Comparison of ENCODE assay signal across 33 cellular contexts in the genomic region with DNA sequence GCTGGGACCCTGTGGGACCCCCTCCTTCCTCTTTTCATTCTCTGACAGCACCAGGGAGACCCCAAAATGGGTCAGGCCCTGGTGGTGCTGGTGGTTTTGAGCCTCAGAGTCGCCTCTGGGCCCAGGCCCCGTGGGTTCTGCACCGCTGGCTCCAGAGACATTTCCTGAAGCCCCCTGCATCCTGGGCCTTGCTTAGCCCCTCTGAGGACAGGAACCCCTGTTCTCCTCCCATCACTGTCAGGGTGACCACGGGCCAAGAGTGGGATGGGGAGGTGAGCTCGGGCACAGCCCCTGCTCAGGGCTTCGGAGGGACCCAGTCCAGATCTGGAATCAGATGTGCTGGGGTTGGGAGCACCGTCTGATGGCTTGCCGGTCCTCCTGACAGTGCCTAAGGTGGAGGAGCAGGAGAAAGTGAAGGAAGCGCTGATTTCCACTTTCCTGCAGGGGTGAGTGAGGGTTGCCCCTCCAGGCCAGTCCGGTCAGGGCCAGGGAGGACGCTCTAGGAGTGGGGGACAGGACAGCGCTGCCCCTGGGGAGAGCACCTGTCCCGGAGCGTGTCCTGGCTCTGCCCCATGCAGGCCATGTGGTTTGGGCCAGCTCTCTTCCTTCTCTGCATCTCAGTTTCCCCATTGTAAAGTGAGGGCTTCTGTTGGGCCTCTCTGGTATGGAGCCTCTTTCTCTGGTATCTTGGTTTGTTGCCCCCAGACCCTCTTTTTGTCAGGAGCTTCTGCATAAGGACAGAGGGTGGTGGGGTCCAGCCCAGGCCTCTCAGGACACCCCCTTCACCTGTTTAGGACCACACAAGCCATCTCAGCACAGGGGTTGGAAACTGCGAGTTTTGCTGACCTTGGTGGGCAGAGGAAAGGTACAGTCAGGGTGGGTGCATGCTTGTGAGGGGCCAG.
A peak's percentile ranks its signal among the peaks of the same experiment; 100 is the strongest.
DNase-seq lines count a peak whose midpoint lies in the region; FAIRE-seq and TF ChIP-seq lines count a peak whose summit lies in the region.
"Had no signal": no experiment of that assay in that cellular context is flagged by ENCODE, and none has a peak within 500 bp of the region (broad histone marks: within the 10 kb centered on the region; RNA-seq: fewer than 3 reads in every experiment).

No MANE protein-coding gene starts in this region.

- no peak overlapping the region for H2BK5ac ChIP-seq in H9 (ENCODE audit: insufficient read length, low read length)

- no peak overlapping the region for H3K27ac ChIP-seq in H9 (ENCODE audit: insufficient read length, low read depth, low read length)
- no peak overlapping the region for H3K27ac ChIP-seq in kidney (ENCODE audit: low read depth in 2 of 2, low read length in 2 of 2)
- H3K27ac ChIP-seq: breast epithelium, neutrophil, SJCRH30, thoracic aorta had no signal

- TF ChIP-seq CTCF in H9 (conservative IDR thresholded peaks at IDR 0.05), result no peak
- TF ChIP-seq CTCF in kidney (IDR thresholded peaks at IDR 0.05; ENCODE audit: borderline replicate concordance, extremely low read depth, insufficient read depth), result no peak

- no peaks in the 10 kb centered on the region for H3K27me3 ChIP-seq in H9 (ENCODE audit: insufficient read depth, low read length)
- H3K27me3 ChIP-seq: breast epithelium, neutrophil, SJCRH30 had no signal

- H3K14ac ChIP-seq in H9 (ENCODE audit: insufficient read depth, low read length), result no peak overlapping the region

- no peaks in the 10 kb centered on the region for H3K9me3 Mint-ChIP-seq in H9
- H3K9me3 Mint-ChIP-seq: activated naive CD4-positive, alpha-beta T cell treated with anti-CD3 and anti-CD28 coated beads, Interleukin-2, amount 50 U/mL, for 24 hours; activated T-cell treated with anti-CD3 and anti-CD28 coated beads, Interleukin-2, amount 50 U/mL, for 72 hours; CD8-positive, alpha-beta T cell; IgD-negative memory B cell; stimulated activated naive CD8-positive, alpha-beta T cell treated with anti-CD3 and anti-CD28 coated beads, Interleukin-15, amount 100 ng/mL, for 72 hours had no signal

- FAIRE-seq in kidney (lab: Jason Lieb, UNC), result no peak
- FAIRE-seq: GM12878, GM19239, H1 had no signal

- peaks cover 5 to 10% of the 10 kb centered on the region in 2 donors for H3K36me3 ChIP-seq in kidney (ENCODE audit: control insufficient read depth in 1 of 2, insufficient read depth in 2 of 2, low read length in 2 of 2)
- H3K36me3 ChIP-seq: breast epithelium, neutrophil, SJCRH30, thoracic aorta had no signal

- H3K4me1 Mint-ChIP-seq in H9, result no peaks in the 10 kb centered on the region
- H3K4me1 Mint-ChIP-seq: activated naive CD4-positive, alpha-beta T cell treated with anti-CD3 and anti-CD28 coated beads, Interleukin-2, amount 50 U/mL, for 24 hours; IgD-negative memory B cell had no signal

- no peak overlapping the region for H2BK120ac ChIP-seq in H9 (ENCODE audit: low read depth, low read length, poor library complexity, severe bottlenecking)

- H3K4me3 ChIP-seq in kidney (ENCODE audit: low read length in 2 of 2), result no peak overlapping the region
- H3K4me3 ChIP-seq: breast epithelium, GM12878, SJCRH30, thoracic aorta had no signal

- H3K4me1 ChIP-seq in H9 (ENCODE audit: insufficient read depth, low read length) (no peaks in the 10 kb centered on the region), kidney (ENCODE audit: control insufficient read depth in 1 of 2, insufficient read depth in 1 of 2, low read depth in 1 of 2, low read length in 2 of 2) (no peaks in the 10 kb centered on the region)
- H3K4me1 ChIP-seq: breast epithelium, SJCRH30 had no signal

- intact Hi-C loops in kidney (cut with DNase I) (no loop called here), posterior vena cava (cut with DNase I) (no loop called here)

- H3T11ph ChIP-seq in H9 (ENCODE audit: low read length), result no peak overlapping the region

- no peak overlapping the region for H3K18ac ChIP-seq in H9 (ENCODE audit: insufficient read length, low read depth, low read length)

- H4K5ac ChIP-seq in H9 (ENCODE audit: insufficient read length, low read depth, low read length), result no peak overlapping the region

- H2AK5ac ChIP-seq in H9 (ENCODE audit: insufficient read length, low read length), result no peak overlapping the region

- H3K79me1 ChIP-seq in H9 (ENCODE audit: insufficient read depth, low read depth, low read length, poor library complexity, severe bottlenecking), result no peaks in the 10 kb centered on the region

- H3K9ac ChIP-seq in H9 (ENCODE audit: extremely low read depth, insufficient read length, low read length) (no peak overlapping the region), kidney (ENCODE audit: low read length in 2 of 2) (no peak overlapping the region)

- H3K79me2 ChIP-seq in H9 (ENCODE audit: insufficient read depth, low read length), result no peaks in the 10 kb centered on the region

- no peak overlapping the region for H2BK20ac ChIP-seq in H9 (ENCODE audit: low read depth, low read length, poor library complexity, severe bottlenecking)

- no peak overlapping the region for H2BK15ac ChIP-seq in H9 (ENCODE audit: low read depth, low read length)

- peaks cover 4 to 23% (median 16%) of the 10 kb centered on the region in 3 experiments for H3K36me3 Mint-ChIP-seq in H9 (ENCODE audit: insufficient read depth in 1 of 3, low read depth in 3 of 3)
- H3K36me3 Mint-ChIP-seq: activated naive CD4-positive, alpha-beta T cell treated with anti-CD3 and anti-CD28 coated beads, Interleukin-2, amount 50 U/mL, for 24 hours; IgD-negative memory B cell had no signal

- no peak overlapping the region for H3K27ac Mint-ChIP-seq in H9
- H3K27ac Mint-ChIP-seq: activated naive CD4-positive, alpha-beta T cell treated with anti-CD3 and anti-CD28 coated beads, Interleukin-2, amount 50 U/mL, for 24 hours; activated T-cell treated with anti-CD3 and anti-CD28 coated beads, Interleukin-2, amount 50 U/mL, for 72 hours; CD8-positive, alpha-beta T cell; IgD-negative memory B cell had no signal

- no CpG with 5 or more reads among the region's 15 CpGs for whole genome bisulfite sequencing in H9 (ENCODE audit: extremely low coverage, insufficient read length, low lambda C conversion rate)

- no peaks in the 10 kb centered on the region for H3K23me2 ChIP-seq in H9 (ENCODE audit: insufficient read length, low read depth, low read length, poor library complexity, severe bottlenecking)

- H3K23ac ChIP-seq in H9 (ENCODE audit: insufficient read length, low read depth, low read length), result no peak overlapping the region

- no peak overlapping the region for H3K56ac ChIP-seq in H9 (ENCODE audit: insufficient read length, low read depth, low read length)

- no peak overlapping the region for H2AFZ ChIP-seq in H9 (ENCODE audit: low read length)

- H3K9me3 ChIP-seq in H9 (ENCODE audit: control insufficient read depth, low read depth, low read length) (no peaks in the 10 kb centered on the region), kidney (ENCODE audit: control insufficient read depth in 1 of 2, low read length in 2 of 2) (no peaks in the 10 kb centered on the region)
- H3K9me3 ChIP-seq: breast epithelium, neutrophil, SJCRH30, thoracic aorta had no signal

- H3K4ac ChIP-seq in H9 (ENCODE audit: low read depth, low read length), result no peak overlapping the region

- H4K91ac ChIP-seq in H9 (ENCODE audit: insufficient read length, low read depth, low read length), result no peak overlapping the region

- H3K4me3 Mint-ChIP-seq in H9, result no peak overlapping the region
- H3K4me3 Mint-ChIP-seq: activated naive CD4-positive, alpha-beta T cell treated with anti-CD3 and anti-CD28 coated beads, Interleukin-2, amount 50 U/mL, for 24 hours; activated T-cell treated with anti-CD3 and anti-CD28 coated beads, Interleukin-2, amount 50 U/mL, for 72 hours; CD8-positive, alpha-beta T cell; IgD-negative memory B cell; stimulated activated naive CD8-positive, alpha-beta T cell treated with anti-CD3 and anti-CD28 coated beads, Interleukin-15, amount 100 ng/mL, for 72 hours had no signal

- peak; percentile 49 for DNase-seq in activated effector memory CD4-positive, alpha-beta T cell treated with anti-CD3 and anti-CD28 coated beads, Interleukin-2, amount 50 U/mL, for 16 hours
- DNase-seq in activated effector memory CD4-positive, alpha-beta T cell treated with Interleukin-2 at 50 U/mL for 16 hours, result no peak
- DNase-seq in H9 (peak; percentile 10), kidney (peak; percentile 50), posterior vena cava (ENCODE audit: low spot score) (peak; percentile 60), DMS79 treated with DMSO at 0.1 percent for 48 hours (lab: John Stamatoyannopoulos, UW) (no peak), occipital lobe (lab: John Stamatoyannopoulos, UW) (no peak), NCI-H524 (lab: John Stamatoyannopoulos, UW) (no peak)
- DNase-seq: activated CD8-positive, alpha-beta memory T cell treated with anti-CD3 and anti-CD28 coated beads for 24 hours; AML-193; anterior cingulate cortex; CD8-positive, alpha-beta T cell; DMS 273 treated with DMSO at 0.1 percent for 48 hours; hypothalamus; mesendoderm; NCI-H1092; NCI-H1694; NCI-H446 treated with DMSO at 0.1 percent for 48 hours; NCI-H82; stimulated activated CD4-positive, alpha-beta T cell treated with anti-CD3 and anti-CD28 coated beads, Interleukin-1b, Interleukin-23, amount 100 ng/mL, for 48 hours; stimulated activated naive CD8-positive, alpha-beta T cell treated with anti-CD3 and anti-CD28 coated beads, Interleukin-15, amount 100 ng/mL, for 72 hours; SW 1271; T-helper 9 cell had no signal

- no peaks in the 10 kb centered on the region for H3K27me3 Mint-ChIP-seq in H9 (ENCODE audit: low read depth)
- H3K27me3 Mint-ChIP-seq: activated naive CD4-positive, alpha-beta T cell treated with anti-CD3 and anti-CD28 coated beads, Interleukin-2, amount 50 U/mL, for 24 hours; IgD-negative memory B cell; stimulated activated naive CD8-positive, alpha-beta T cell treated with anti-CD3 and anti-CD28 coated beads, Interleukin-15, amount 100 ng/mL, for 72 hours had no signal

- H3K4me2 ChIP-seq in H9 (ENCODE audit: insufficient read depth, insufficient read length, low read length), result no peak overlapping the region

- H2BK12ac ChIP-seq in H9 (ENCODE audit: insufficient read length, low read depth, low read length), result no peak overlapping the region

- no peaks in the 10 kb centered on the region for H4K20me1 ChIP-seq in H9 (ENCODE audit: control insufficient read depth, insufficient read depth, insufficient read length)

- H4K8ac ChIP-seq in H9 (replicated peaks; ENCODE audit: insufficient read length, low read depth, low read length), result no peak overlapping the region

Comparison
In these comparisons a context has a peak if more than half of its experiments do, and no peak if none do; other contexts are left out.
1. DNase-seq: peak in activated effector memory CD4-positive, alpha-beta T cell treated with anti-CD3 and anti-CD28 coated beads, Interleukin-2, amount 50 U/mL, for 16 hours (single experiment), H9 (single experiment), kidney (single experiment) and posterior vena cava (single experiment); none in activated effector memory CD4-positive, alpha-beta T cell treated with Interleukin-2 at 50 U/mL for 16 hours (single experiment), DMS79 treated with DMSO at 0.1 percent for 48 hours (single experiment), occipital lobe (single experiment) and NCI-H524 (0 of 2).